In the genomic region with DNA sequence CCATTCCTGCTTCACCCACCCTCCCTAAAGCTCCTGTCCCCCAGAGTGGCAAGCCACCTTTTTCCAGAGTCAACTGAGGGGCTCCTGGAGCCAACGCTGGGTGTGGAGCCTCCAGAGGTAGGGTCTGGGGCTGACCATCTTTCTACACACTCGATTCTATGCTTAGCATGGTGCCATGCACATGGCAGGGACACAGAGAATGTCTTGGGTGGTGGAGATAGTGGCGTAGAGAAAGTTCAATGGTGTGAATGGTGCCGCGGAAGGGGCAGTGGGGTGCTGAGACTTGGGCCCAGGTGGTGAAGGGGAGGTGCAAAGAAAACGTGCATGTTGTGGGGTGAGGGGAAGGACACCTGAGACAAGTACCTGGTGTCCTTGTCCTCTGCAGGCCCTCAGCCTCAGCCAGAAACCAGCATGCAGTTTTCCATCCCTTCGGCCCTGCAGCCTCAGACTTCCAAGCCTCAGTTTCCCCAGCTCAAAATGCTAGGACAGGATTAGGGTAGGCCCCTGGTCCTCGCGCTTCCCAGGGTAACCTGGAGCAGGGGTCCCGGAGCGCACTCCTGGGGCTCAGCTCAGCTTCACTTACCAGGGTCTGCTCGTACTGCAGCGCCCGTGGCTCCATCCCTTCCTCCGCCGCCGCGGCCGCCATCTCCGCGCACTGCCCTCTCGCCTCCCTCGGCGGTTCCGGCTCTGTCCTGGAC, we compare ENCODE assay signal across 1 cellular context.
TF ChIP-seq lines count a peak whose summit lies in the region.

No MANE protein-coding gene starts in this region.

TF ChIP-seq in GM23338, 12 proteins besides CTCF, POLR2A, EP300 and RAD21 (continued from another document):
- TF ChIP-seq, protein P1, sequence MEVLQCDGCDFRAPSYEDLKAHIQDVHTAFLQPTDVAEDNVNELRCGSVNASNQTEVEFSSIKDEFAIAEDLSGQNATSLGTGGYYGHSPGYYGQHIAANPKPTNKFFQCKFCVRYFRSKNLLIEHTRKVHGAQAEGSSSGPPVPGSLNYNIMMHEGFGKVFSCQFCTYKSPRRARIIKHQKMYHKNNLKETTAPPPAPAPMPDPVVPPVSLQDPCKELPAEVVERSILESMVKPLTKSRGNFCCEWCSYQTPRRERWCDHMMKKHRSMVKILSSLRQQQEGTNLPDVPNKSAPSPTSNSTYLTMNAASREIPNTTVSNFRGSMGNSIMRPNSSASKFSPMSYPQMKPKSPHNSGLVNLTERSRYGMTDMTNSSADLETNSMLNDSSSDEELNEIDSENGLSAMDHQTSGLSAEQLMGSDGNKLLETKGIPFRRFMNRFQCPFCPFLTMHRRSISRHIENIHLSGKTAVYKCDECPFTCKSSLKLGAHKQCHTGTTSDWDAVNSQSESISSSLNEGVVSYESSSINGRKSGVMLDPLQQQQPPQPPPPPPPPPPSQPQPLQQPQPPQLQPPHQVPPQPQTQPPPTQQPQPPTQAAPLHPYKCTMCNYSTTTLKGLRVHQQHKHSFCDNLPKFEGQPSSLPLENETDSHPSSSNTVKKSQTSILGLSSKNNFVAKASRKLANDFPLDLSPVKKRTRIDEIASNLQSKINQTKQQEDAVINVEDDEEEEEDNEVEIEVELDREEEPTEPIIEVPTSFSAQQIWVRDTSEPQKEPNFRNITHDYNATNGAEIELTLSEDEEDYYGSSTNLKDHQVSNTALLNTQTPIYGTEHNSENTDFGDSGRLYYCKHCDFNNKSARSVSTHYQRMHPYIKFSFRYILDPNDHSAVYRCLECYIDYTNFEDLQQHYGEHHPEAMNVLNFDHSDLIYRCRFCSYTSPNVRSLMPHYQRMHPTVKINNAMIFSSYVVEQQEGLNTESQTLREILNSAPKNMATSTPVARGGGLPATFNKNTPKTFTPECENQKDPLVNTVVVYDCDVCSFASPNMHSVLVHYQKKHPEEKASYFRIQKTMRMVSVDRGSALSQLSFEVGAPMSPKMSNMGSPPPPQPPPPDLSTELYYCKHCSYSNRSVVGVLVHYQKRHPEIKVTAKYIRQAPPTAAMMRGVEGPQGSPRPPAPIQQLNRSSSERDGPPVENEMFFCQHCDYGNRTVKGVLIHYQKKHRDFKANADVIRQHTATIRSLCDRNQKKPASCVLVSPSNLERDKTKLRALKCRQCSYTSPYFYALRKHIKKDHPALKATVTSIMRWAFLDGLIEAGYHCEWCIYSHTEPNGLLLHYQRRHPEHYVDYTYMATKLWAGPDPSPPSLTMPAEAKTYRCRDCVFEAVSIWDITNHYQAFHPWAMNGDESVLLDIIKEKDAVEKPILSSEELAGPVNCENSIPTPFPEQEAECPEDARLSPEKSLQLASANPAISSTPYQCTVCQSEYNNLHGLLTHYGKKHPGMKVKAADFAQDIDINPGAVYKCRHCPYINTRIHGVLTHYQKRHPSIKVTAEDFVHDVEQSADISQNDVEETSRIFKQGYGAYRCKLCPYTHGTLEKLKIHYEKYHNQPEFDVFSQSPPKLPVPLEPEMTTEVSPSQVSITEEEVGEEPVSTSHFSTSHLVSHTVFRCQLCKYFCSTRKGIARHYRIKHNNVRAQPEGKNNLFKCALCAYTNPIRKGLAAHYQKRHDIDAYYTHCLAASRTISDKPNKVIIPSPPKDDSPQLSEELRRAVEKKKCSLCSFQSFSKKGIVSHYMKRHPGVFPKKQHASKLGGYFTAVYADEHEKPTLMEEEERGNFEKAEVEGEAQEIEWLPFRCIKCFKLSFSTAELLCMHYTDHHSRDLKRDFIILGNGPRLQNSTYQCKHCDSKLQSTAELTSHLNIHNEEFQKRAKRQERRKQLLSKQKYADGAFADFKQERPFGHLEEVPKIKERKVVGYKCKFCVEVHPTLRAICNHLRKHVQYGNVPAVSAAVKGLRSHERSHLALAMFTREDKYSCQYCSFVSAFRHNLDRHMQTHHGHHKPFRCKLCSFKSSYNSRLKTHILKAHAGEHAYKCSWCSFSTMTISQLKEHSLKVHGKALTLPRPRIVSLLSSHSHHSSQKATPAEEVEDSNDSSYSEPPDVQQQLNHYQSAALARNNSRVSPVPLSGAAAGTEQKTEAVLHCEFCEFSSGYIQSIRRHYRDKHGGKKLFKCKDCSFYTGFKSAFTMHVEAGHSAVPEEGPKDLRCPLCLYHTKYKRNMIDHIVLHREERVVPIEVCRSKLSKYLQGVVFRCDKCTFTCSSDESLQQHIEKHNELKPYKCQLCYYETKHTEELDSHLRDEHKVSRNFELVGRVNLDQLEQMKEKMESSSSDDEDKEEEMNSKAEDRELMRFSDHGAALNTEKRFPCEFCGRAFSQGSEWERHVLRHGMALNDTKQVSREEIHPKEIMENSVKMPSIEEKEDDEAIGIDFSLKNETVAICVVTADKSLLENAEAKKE (CRISPR knock-in tag; IDR thresholded peaks at IDR 0.05), result no peak
- TF ChIP-seq ZNF114 (CRISPR knock-in tag; IDR thresholded peaks at IDR 0.05), result no peak
- no peak for TF ChIP-seq ZNF331 (CRISPR knock-in tag; IDR thresholded peaks at IDR 0.05; ENCODE audit: low read depth)
- TF ChIP-seq, protein P2, sequence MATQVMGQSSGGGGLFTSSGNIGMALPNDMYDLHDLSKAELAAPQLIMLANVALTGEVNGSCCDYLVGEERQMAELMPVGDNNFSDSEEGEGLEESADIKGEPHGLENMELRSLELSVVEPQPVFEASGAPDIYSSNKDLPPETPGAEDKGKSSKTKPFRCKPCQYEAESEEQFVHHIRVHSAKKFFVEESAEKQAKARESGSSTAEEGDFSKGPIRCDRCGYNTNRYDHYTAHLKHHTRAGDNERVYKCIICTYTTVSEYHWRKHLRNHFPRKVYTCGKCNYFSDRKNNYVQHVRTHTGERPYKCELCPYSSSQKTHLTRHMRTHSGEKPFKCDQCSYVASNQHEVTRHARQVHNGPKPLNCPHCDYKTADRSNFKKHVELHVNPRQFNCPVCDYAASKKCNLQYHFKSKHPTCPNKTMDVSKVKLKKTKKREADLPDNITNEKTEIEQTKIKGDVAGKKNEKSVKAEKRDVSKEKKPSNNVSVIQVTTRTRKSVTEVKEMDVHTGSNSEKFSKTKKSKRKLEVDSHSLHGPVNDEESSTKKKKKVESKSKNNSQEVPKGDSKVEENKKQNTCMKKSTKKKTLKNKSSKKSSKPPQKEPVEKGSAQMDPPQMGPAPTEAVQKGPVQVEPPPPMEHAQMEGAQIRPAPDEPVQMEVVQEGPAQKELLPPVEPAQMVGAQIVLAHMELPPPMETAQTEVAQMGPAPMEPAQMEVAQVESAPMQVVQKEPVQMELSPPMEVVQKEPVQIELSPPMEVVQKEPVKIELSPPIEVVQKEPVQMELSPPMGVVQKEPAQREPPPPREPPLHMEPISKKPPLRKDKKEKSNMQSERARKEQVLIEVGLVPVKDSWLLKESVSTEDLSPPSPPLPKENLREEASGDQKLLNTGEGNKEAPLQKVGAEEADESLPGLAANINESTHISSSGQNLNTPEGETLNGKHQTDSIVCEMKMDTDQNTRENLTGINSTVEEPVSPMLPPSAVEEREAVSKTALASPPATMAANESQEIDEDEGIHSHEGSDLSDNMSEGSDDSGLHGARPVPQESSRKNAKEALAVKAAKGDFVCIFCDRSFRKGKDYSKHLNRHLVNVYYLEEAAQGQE (IDR thresholded peaks at IDR 0.05; ENCODE audit: unreplicated experiment), result no peak
- TF ChIP-seq CREB1 (CRISPR knock-in tag; IDR thresholded peaks at IDR 0.05; ENCODE audit: low read depth), result no peak
